1 cellular context compared by ENCODE assay signal in the genomic region with DNA sequence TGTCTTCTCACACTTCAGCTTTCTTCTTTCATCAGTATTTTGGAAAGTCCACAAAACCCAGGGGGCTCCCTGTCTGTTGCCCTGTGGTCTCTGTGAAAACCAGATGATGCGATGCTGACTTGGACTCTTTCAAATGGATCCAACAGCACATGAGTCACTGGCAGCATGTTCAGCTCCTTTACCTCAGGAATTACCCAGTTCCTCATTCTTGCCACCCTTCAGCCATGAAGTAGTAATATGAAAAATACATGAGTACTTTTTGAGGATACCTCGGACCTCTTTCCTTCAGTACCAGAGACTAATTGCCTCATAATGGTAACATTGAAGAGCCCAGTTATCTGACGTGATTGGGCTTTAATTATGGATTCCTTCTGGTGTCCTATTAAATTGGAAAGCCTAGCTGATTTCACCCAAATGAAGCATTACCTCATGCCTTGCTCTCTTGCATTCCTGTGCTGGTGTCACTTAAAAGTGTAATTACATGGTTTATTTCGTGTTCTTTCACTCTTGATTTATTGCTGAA.
TF ChIP-seq lines count a peak whose summit lies in the region.

No MANE protein-coding gene starts in this region.

TF ChIP-seq in HepG2, 621 proteins besides CTCF, POLR2A, EP300 and RAD21:
- TF ChIP-seq, protein P1, sequence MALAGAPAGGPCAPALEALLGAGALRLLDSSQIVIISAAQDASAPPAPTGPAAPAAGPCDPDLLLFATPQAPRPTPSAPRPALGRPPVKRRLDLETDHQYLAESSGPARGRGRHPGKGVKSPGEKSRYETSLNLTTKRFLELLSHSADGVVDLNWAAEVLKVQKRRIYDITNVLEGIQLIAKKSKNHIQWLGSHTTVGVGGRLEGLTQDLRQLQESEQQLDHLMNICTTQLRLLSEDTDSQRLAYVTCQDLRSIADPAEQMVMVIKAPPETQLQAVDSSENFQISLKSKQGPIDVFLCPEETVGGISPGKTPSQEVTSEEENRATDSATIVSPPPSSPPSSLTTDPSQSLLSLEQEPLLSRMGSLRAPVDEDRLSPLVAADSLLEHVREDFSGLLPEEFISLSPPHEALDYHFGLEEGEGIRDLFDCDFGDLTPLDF (CRISPR knock-in tag; IDR thresholded peaks at IDR 0.05) = no peak
- TF ChIP-seq ZNF143 (CRISPR knock-in tag; IDR thresholded peaks at IDR 0.05) (no peak), ZFX (CRISPR knock-in tag; IDR thresholded peaks at IDR 0.05; ENCODE audit: low read depth) (no peak), POGZ (CRISPR knock-in tag; IDR thresholded peaks at IDR 0.05) (no peak), U2AF1 (optimal IDR thresholded peaks at IDR 0.05; ENCODE audit: low read depth, low read length) (no peak), RARA (CRISPR knock-in tag; IDR thresholded peaks at IDR 0.05) (no peak), HMG20B (CRISPR knock-in tag; conservative IDR thresholded peaks at IDR 0.05) (no peak), CBX2 (IDR thresholded peaks at IDR 0.05; ENCODE audit: low read depth, low read length) (no peak), CBX2 (CRISPR knock-in tag; IDR thresholded peaks at IDR 0.05; ENCODE audit: low read depth) (no peak), ZNF33A (CRISPR knock-in tag; IDR thresholded peaks at IDR 0.05; ENCODE audit: borderline replicate concordance) (no peak), EED (CRISPR knock-in tag; IDR thresholded peaks at IDR 0.05) (no peak), TOPORS (CRISPR knock-in tag; IDR thresholded peaks at IDR 0.05) (no peak), ZNF720 (CRISPR knock-in tag; IDR thresholded peaks at IDR 0.05) (no peak), AGO1 (IDR thresholded peaks at IDR 0.05; ENCODE audit: low read depth, low read length, poor library complexity, severe bottlenecking) (no peak)
